10 cellular contexts compared by ENCODE assay signal in the genomic region with DNA sequence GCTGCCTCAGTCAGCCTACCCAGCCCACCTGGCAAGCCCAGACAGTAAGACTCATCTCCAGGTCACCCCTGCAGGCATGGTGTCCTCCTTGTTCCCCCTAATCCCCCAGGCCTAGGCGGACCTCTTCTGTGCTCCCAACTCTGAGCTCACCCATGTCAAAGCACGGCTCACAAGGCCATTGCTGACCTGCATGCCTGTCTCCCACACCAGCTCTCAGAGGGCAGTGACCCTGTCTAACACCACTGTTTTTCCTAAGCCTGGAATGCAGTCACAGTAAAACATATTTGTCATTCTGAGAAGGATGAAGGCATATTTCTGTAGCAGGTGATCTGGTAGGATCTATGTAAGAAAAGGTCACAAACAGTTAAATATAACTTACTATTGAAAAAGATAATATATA.
DNase-seq lines count a peak whose midpoint lies in the region; ATAC-seq and TF ChIP-seq lines count a peak whose summit lies in the region.
"Had no signal": no experiment of that assay in that cellular context is flagged by ENCODE, and none has a peak within 500 bp of the region (broad histone marks: within the 10 kb centered on the region; RNA-seq: fewer than 3 reads in every experiment).

No MANE protein-coding gene starts in this region.

- H3K4me3 Mint-ChIP-seq in activated naive CD4-positive, alpha-beta T cell treated with anti-CD3 and anti-CD28 coated beads for 36 hours: no peak overlapping the region
- H3K4me3 Mint-ChIP-seq: WTC11 had no signal

- H3K4me3 ChIP-seq in BLaER1 (no peak overlapping the region), ascending aorta (peak overlapping the region; percentile 49 to 84), left lung (no peak overlapping the region), sigmoid colon (peak overlapping the region; percentile 68 to 81 (median 73))

- H3K4me2 ChIP-seq in BLaER1: 0 out of 2 replicates have a peak overlapping the region, but pooled peaks have one; percentile 8

- H3K27ac ChIP-seq in BLaER1 (peak overlapping the region; percentile 24; the same call in 1 of the 2 replicates), ascending aorta (peak overlapping the region; percentile 91 to 92), left lung (peak overlapping the region; percentile 48 to 74), sigmoid colon (peak overlapping the region; percentile 89 to 98 (median 94)), foreskin keratinocyte (no peak overlapping the region)

- intact Hi-C loops in ascending aorta (cut with DNase I) (no loop called here), left lung (cut with DNase I) (loop anchor here in 1 of 2 donors (5.0 kb wide), 1 partner anchor 38 kb away; no protein-coding TSS in a partner anchor), sigmoid colon (cut with DNase I) (no loop called here)
- intact Hi-C loops in activated naive CD4-positive, alpha-beta T cell treated with anti-CD3 and anti-CD28 coated beads for 36 hours (cut with micrococcal nuclease): no loop called here

- no peaks in the 10 kb centered on the region for H3K9me3 ChIP-seq in BLaER1
- H3K9me3 ChIP-seq in ascending aorta: no peaks in the 10 kb centered on the region
- no peaks in the 10 kb centered on the region for H3K9me3 ChIP-seq in left lung
- no peaks in the 10 kb centered on the region for H3K9me3 ChIP-seq in sigmoid colon

- H3K36me3 ChIP-seq in BLaER1: peaks cover 84% of the 10 kb centered on the region
- H3K36me3 ChIP-seq in ascending aorta: peaks cover 42 to 51% of the 10 kb centered on the region in 2 donors
- no peaks in the 10 kb centered on the region for H3K36me3 ChIP-seq in left lung
- H3K36me3 ChIP-seq in sigmoid colon: peaks cover 8 to 43% (median 24%) of the 10 kb centered on the region in 4 donors

- TF ChIP-seq EP300 in sigmoid colon (IDR thresholded peaks at IDR 0.05): no peak

- ATAC-seq in left lung (no peak), foreskin keratinocyte (no peak)

- DNase-seq in ascending aorta (ENCODE audit: low spot score in 2 of 2) (no peak), left lung (no peak), sigmoid colon (no peak), RPMI8226 (no peak), NCI-H510A treated with DMSO at 0.1 percent for 48 hours (lab: John Stamatoyannopoulos, UW) (no peak), foreskin keratinocyte (no peak)
- DNase-seq in activated naive CD4-positive, alpha-beta T cell treated with anti-CD3 and anti-CD28 coated beads for 36 hours: no peak
- DNase-seq: DND-41 had no signal

- H3K9ac ChIP-seq in BLaER1: no peak overlapping the region

- H3K27me3 ChIP-seq in BLaER1 (no peaks in the 10 kb centered on the region), ascending aorta (no peaks in the 10 kb centered on the region), left lung (no peaks in the 10 kb centered on the region), sigmoid colon (no peaks in the 10 kb centered on the region), foreskin keratinocyte (peaks cover 25% of the 10 kb centered on the region)

- no peak overlapping the region for H3K27ac Mint-ChIP-seq in activated naive CD4-positive, alpha-beta T cell treated with anti-CD3 and anti-CD28 coated beads for 36 hours
- H3K27ac Mint-ChIP-seq: WTC11 had no signal

- no peaks in the 10 kb centered on the region for H3K36me3 Mint-ChIP-seq in activated naive CD4-positive, alpha-beta T cell treated with anti-CD3 and anti-CD28 coated beads for 36 hours (ENCODE audit: low read depth)
- H3K36me3 Mint-ChIP-seq: WTC11 had no signal

- peaks cover 29% of the 10 kb centered on the region for H3K4me1 ChIP-seq in BLaER1
- peaks cover 32 to 49% of the 10 kb centered on the region in 2 donors for H3K4me1 ChIP-seq in ascending aorta
- H3K4me1 ChIP-seq in left lung: peaks cover 19 to 44% of the 10 kb centered on the region in 2 donors
- peaks cover 0 to 71% (median 64%) of the 10 kb centered on the region in 4 donors for H3K4me1 ChIP-seq in sigmoid colon
- H3K4me1 ChIP-seq in foreskin keratinocyte: no peaks in the 10 kb centered on the region

- CTCF ChIA-PET in activated naive CD4-positive, alpha-beta T cell treated with anti-CD3 and anti-CD28 coated beads for 36 hours (lab: Charles Lee): interaction anchor here (1.1 to 1.2 kb wide), 2 partner anchors 12 to 53 kb away, joined by 3 read pairs; no protein-coding TSS in a partner anchor

- no peaks in the 10 kb centered on the region for H3K27me3 Mint-ChIP-seq in activated naive CD4-positive, alpha-beta T cell treated with anti-CD3 and anti-CD28 coated beads for 36 hours (ENCODE audit: low read depth)

- 78 to 80% methylated on average over 2 of the region's 2 CpGs for WGBS in sigmoid colon, 2 donors

- H4K20me1 ChIP-seq in BLaER1: no peaks in the 10 kb centered on the region

- H3K4me1 Mint-ChIP-seq in activated naive CD4-positive, alpha-beta T cell treated with anti-CD3 and anti-CD28 coated beads for 36 hours (ENCODE audit: low read depth): no peaks in the 10 kb centered on the region

- H3K9me3 Mint-ChIP-seq in activated naive CD4-positive, alpha-beta T cell treated with anti-CD3 and anti-CD28 coated beads for 36 hours: no peaks in the 10 kb centered on the region
- H3K9me3 Mint-ChIP-seq: WTC11 had no signal

- no peak for TF ChIP-seq CTCF in ascending aorta (IDR thresholded peaks at IDR 0.05)
- TF ChIP-seq CTCF in left lung (IDR thresholded peaks at IDR 0.05): no peak
- no peak for TF ChIP-seq CTCF in sigmoid colon (IDR thresholded peaks at IDR 0.05)
- no peak for TF ChIP-seq CTCF in foreskin keratinocyte (conservative IDR thresholded peaks at IDR 0.05)

- no peak for TF ChIP-seq POLR2A in sigmoid colon (IDR thresholded peaks at IDR 0.05)

Comparison
In these comparisons a context has a peak if more than half of its experiments do, and no peak if none do; other contexts are left out.
1. H3K4me3 ChIP-seq: peak in ascending aorta (2 of 2) and sigmoid colon (4 of 4); none in BLaER1 (single experiment) and left lung (0 of 2).